Comparison of ENCODE assay signal across 1 cellular context in genomic region chr19:3683405-3683865, GRCh38.
TF ChIP-seq lines count a peak whose summit lies in the region.

No MANE protein-coding gene starts in this region.

TF ChIP-seq in H1, 55 proteins besides CTCF, POLR2A, EP300 and RAD21:
- TF ChIP-seq EZH2 (IDR thresholded peaks at IDR 0.05; ENCODE audit: low read depth, low read length, severe bottlenecking) (no peak), HDAC2 (IDR thresholded peaks at IDR 0.05; ENCODE audit: borderline replicate concordance in 1 of 2, low read depth in 2 of 2, low read length in 2 of 2) (peak in 1 of 2 experiments; percentile 81; a peak in 2 of 4 replicates), BCL11A (IDR thresholded peaks at IDR 0.05; ENCODE audit: low read depth in 2 of 2, low read length in 2 of 2) (no peak), ASH2L (IDR thresholded peaks at IDR 0.05; ENCODE audit: low read length) (peak; percentile 35), SIRT6 (IDR thresholded peaks at IDR 0.05; ENCODE audit: low read length) (no peak), KDM1A (IDR thresholded peaks at IDR 0.05; ENCODE audit: borderline replicate concordance, low read length) (peak; percentile 96), CREB1 (IDR thresholded peaks at IDR 0.05) (peak; percentile 62; the same call in 1 of the 2 replicates)
